Comparison of ENCODE assay signal across 1 cellular context in the genomic region with DNA sequence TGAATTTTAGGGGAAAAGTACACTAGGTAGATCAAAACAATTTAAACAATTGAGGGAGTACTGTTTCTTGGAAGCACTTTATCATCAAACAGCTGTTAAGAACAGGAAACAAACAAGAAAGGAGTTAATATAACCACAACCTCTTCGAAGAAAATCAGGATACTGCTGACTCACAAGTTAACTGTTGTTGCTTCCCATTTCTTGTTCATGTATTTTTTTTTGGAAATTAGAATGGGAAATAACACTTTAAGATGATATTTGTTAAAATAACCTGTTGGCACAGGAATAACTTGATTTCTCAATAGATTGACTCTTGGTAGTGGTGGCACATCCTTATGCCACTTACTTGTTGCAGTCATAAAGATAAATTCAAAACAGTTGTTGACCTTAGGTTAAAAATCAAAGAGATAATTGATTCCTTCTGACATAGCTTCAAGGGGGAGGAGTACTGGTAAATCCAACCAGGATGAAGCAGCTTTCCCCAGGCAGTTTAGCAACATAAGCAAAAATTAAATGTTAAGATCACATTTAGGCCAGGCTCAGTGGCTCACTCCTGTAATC.
A peak's percentile ranks its signal among the peaks of the same experiment; 100 is the strongest.
TF ChIP-seq lines count a peak whose summit lies in the region.

No MANE protein-coding gene starts in this region.

TF ChIP-seq in K562, 482 proteins besides CTCF, POLR2A, EP300 and RAD21 (continued from another document and continues in another):
- TF ChIP-seq ZNF165 (CRISPR knock-in tag; IDR thresholded peaks at IDR 0.05; ENCODE audit: borderline replicate concordance) (no peak), ZNF23 (CRISPR knock-in tag; IDR thresholded peaks at IDR 0.05) (no peak), ZC3H8 (IDR thresholded peaks at IDR 0.05) (no peak), TRIM24 (IDR thresholded peaks at IDR 0.05) (peak in 1 of 2 experiments; percentile 59; a peak in 2 of 4 replicates), HDAC1 (IDR thresholded peaks at IDR 0.05) (peak in 1 of 2 experiments; percentile 55; a peak in 1 of 4 replicates), DPF2 (IDR thresholded peaks at IDR 0.05) (peak; percentile 54; the same call in 1 of the 2 replicates), ZBTB2 (IDR thresholded peaks at IDR 0.05) (no peak), POLR2B (IDR thresholded peaks at IDR 0.05; ENCODE audit: low read depth, partially characterized antibody) (no peak), MECOM (CRISPR knock-in tag; IDR thresholded peaks at IDR 0.05) (no peak), SOX6 (IDR thresholded peaks at IDR 0.05) (peak; percentile 96), LEF1 (IDR thresholded peaks at IDR 0.05) (peak; percentile 44; the same call in 1 of the 2 replicates), ZNF696 (CRISPR knock-in tag; conservative IDR thresholded peaks at IDR 0.05) (no peak), ATF2 (CRISPR knock-in tag; IDR thresholded peaks at IDR 0.05) (no peak), MXD1 (CRISPR knock-in tag; IDR thresholded peaks at IDR 0.05; ENCODE audit: borderline replicate concordance, poor library complexity, severe bottlenecking) (no peak), MCM5 (IDR thresholded peaks at IDR 0.05; ENCODE audit: low read depth) (no peak), REST (CRISPR knock-in tag; IDR thresholded peaks at IDR 0.05; ENCODE audit: low read depth) (no peak), ARID3A (IDR thresholded peaks at IDR 0.05; ENCODE audit: borderline replicate concordance, low read depth, low read length) (no peak), CBFA2T3 (IDR thresholded peaks at IDR 0.05) (peak; percentile 59), ZBTB9 (CRISPR knock-in tag; IDR thresholded peaks at IDR 0.05) (no peak), TEAD4 (IDR thresholded peaks at IDR 0.05; ENCODE audit: low read length) (peak; percentile 38; the same call in 1 of the 2 replicates), TEAD4 (CRISPR knock-in tag; IDR thresholded peaks at IDR 0.05; ENCODE audit: borderline replicate concordance) (no peak), RNF2 (IDR thresholded peaks at IDR 0.05) (no peak), ZNF140 (CRISPR knock-in tag; IDR thresholded peaks at IDR 0.05) (no peak), ZNF561 (CRISPR knock-in tag; conservative IDR thresholded peaks at IDR 0.05) (no peak), ARID4B (CRISPR knock-in tag; IDR thresholded peaks at IDR 0.05) (no peak), BDP1 (IDR thresholded peaks at IDR 0.05; ENCODE audit: insufficient read depth, insufficient read length) (no peak), MAFF (IDR thresholded peaks at IDR 0.05; ENCODE audit: low read length) (peak; percentile 50; the same call in 1 of the 2 replicates), WHSC1 (IDR thresholded peaks at IDR 0.05; ENCODE audit: low read length) (no peak), MBD2 (IDR thresholded peaks at IDR 0.05; ENCODE audit: borderline replicate concordance, low read depth) (no peak), TCF3 (CRISPR knock-in tag; IDR thresholded peaks at IDR 0.05) (peak; percentile 66), KAT2B (IDR thresholded peaks at IDR 0.05; ENCODE audit: low read depth, low read length) (no peak)
- TF ChIP-seq, protein P1, sequence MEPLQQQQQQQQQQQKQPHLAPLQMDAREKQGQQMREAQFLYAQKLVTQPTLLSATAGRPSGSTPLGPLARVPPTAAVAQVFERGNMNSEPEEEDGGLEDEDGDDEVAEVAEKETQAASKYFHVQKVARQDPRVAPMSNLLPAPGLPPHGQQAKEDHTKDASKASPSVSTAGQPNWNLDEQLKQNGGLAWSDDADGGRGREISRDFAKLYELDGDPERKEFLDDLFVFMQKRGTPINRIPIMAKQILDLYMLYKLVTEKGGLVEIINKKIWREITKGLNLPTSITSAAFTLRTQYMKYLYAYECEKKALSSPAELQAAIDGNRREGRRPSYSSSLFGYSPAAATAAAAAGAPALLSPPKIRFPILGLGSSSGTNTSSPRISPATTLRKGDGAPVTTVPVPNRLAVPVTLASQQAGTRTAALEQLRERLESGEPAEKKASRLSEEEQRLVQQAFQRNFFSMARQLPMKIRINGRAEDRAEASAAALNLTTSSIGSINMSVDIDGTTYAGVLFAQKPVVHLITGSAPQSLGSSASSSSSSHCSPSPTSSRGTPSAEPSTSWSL (CRISPR knock-in tag; IDR thresholded peaks at IDR 0.05; ENCODE audit: borderline replicate concordance), result no peak
- TF ChIP-seq, protein P2, sequence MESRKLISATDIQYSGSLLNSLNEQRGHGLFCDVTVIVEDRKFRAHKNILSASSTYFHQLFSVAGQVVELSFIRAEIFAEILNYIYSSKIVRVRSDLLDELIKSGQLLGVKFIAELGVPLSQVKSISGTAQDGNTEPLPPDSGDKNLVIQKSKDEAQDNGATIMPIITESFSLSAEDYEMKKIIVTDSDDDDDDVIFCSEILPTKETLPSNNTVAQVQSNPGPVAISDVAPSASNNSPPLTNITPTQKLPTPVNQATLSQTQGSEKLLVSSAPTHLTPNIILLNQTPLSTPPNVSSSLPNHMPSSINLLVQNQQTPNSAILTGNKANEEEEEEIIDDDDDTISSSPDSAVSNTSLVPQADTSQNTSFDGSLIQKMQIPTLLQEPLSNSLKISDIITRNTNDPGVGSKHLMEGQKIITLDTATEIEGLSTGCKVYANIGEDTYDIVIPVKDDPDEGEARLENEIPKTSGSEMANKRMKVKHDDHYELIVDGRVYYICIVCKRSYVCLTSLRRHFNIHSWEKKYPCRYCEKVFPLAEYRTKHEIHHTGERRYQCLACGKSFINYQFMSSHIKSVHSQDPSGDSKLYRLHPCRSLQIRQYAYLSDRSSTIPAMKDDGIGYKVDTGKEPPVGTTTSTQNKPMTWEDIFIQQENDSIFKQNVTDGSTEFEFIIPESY (CRISPR knock-in tag; IDR thresholded peaks at IDR 0.05), result no peak
- TF ChIP-seq, protein P3, sequence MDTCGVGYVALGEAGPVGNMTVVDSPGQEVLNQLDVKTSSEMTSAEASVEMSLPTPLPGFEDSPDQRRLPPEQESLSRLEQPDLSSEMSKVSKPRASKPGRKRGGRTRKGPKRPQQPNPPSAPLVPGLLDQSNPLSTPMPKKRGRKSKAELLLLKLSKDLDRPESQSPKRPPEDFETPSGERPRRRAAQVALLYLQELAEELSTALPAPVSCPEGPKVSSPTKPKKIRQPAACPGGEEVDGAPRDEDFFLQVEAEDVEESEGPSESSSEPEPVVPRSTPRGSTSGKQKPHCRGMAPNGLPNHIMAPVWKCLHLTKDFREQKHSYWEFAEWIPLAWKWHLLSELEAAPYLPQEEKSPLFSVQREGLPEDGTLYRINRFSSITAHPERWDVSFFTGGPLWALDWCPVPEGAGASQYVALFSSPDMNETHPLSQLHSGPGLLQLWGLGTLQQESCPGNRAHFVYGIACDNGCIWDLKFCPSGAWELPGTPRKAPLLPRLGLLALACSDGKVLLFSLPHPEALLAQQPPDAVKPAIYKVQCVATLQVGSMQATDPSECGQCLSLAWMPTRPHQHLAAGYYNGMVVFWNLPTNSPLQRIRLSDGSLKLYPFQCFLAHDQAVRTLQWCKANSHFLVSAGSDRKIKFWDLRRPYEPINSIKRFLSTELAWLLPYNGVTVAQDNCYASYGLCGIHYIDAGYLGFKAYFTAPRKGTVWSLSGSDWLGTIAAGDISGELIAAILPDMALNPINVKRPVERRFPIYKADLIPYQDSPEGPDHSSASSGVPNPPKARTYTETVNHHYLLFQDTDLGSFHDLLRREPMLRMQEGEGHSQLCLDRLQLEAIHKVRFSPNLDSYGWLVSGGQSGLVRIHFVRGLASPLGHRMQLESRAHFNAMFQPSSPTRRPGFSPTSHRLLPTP (IDR thresholded peaks at IDR 0.05; ENCODE audit: borderline replicate concordance, extremely low read depth, insufficient read length), result no peak
